Comparison of ENCODE assay signal across 8 cellular contexts in genomic region chr1:235329139-235329808, GRCh38. TPM values are rescaled to one million over a fixed set of nuclear protein-coding genes. Genes with fewer than 3 reads are reported as not detected.
DNase-seq lines count a peak whose midpoint lies in the region; ATAC-seq lines count a peak whose summit lies in the region.

No MANE protein-coding gene starts in this region.

- peak; percentile 6 to 9 for ATAC-seq in CD4-positive, CD25-positive, alpha-beta regulatory T cell (ENCODE audit: low read depth in 2 of 2)
- ATAC-seq in GM19324 (IDR thresholded peaks at IDR 0.05; ENCODE audit: low FRiP score, unreplicated experiment) (peak; percentile 10), HG03565 (IDR thresholded peaks at IDR 0.05; ENCODE audit: unreplicated experiment) (peak; percentile 12)

- peaks cover 9 to 37% (median 30%) of the 10 kb centered on the region in 4 donors for H3K4me1 Mint-ChIP-seq in CD4-positive, CD25-positive, alpha-beta regulatory T cell

- no peaks in the 10 kb centered on the region for H3K9me3 Mint-ChIP-seq in CD4-positive, CD25-positive, alpha-beta regulatory T cell

- H3K27ac ChIP-seq in CD4-positive, CD25-positive, alpha-beta regulatory T cell (ENCODE audit: insufficient read depth, low read length, poor library complexity, severe bottlenecking) = peak overlapping the region; percentile 97
- H3K27ac ChIP-seq in mucosa of rectum (ENCODE audit: low read depth in 2 of 2, low read length in 2 of 2) (peak overlapping the region; percentile 93 to 96), substantia nigra (ENCODE audit: low read depth, low read length, poor library complexity, severe bottlenecking) (peak overlapping the region; percentile 98)

- H3K36me3 ChIP-seq in CD4-positive, CD25-positive, alpha-beta regulatory T cell (ENCODE audit: control insufficient read depth, insufficient read depth, low read length) = peaks cover 5% of the 10 kb centered on the region
- no peaks in the 10 kb centered on the region for H3K36me3 ChIP-seq in mucosa of rectum (ENCODE audit: control insufficient read depth in 2 of 2, insufficient read depth in 2 of 2, low read length in 2 of 2)

- H3K4me3 ChIP-seq in CD4-positive, CD25-positive, alpha-beta regulatory T cell (ENCODE audit: low read depth, low read length) = peak overlapping the region; percentile 99
- H3K4me3 ChIP-seq in mucosa of rectum (ENCODE audit: low read length in 2 of 2) = peak overlapping the region; percentile 72 to 99

- no peaks in the 10 kb centered on the region for H3K27me3 ChIP-seq in CD4-positive, CD25-positive, alpha-beta regulatory T cell (ENCODE audit: control insufficient read depth, insufficient read depth, low read length)
- H3K27me3 ChIP-seq in mucosa of rectum (ENCODE audit: control insufficient read depth in 2 of 2, insufficient read depth in 2 of 2, low read length in 2 of 2) = no peaks in the 10 kb centered on the region

- peaks cover 57% of the 10 kb centered on the region for H3K4me1 ChIP-seq in CD4-positive, CD25-positive, alpha-beta regulatory T cell (ENCODE audit: control insufficient read depth, insufficient read depth, low read length, poor library complexity, severe bottlenecking)
- H3K4me1 ChIP-seq in mucosa of rectum (ENCODE audit: control insufficient read depth in 2 of 2, insufficient read depth in 2 of 2, low read length in 2 of 2) = peaks cover 17 to 28% of the 10 kb centered on the region in 2 donors

- H3K27ac Mint-ChIP-seq in CD4-positive, CD25-positive, alpha-beta regulatory T cell = no peak overlapping the region

- no peak overlapping the region for H3K4me3 Mint-ChIP-seq in CD4-positive, CD25-positive, alpha-beta regulatory T cell

- peak overlapping the region; percentile 70 to 95 for H3K9ac ChIP-seq in mucosa of rectum (ENCODE audit: low read depth in 1 of 2, low read length in 2 of 2)

- no peaks in the 10 kb centered on the region for H3K27me3 Mint-ChIP-seq in CD4-positive, CD25-positive, alpha-beta regulatory T cell

- H3K9me3 ChIP-seq in CD4-positive, CD25-positive, alpha-beta regulatory T cell (ENCODE audit: control insufficient read depth in 2 of 2, low read length in 2 of 2) = no peaks in the 10 kb centered on the region
- no peaks in the 10 kb centered on the region for H3K9me3 ChIP-seq in mucosa of rectum (ENCODE audit: control insufficient read depth in 2 of 2, low read length in 2 of 2)

- peaks cover 9% of the 10 kb centered on the region for H3K36me3 Mint-ChIP-seq in CD4-positive, CD25-positive, alpha-beta regulatory T cell

- DNase-seq in CD4-positive, CD25-positive, alpha-beta regulatory T cell = peak in 2 of 3 donors; percentile 40 to 79
- DNase-seq in UCSD-AML1 (lab: John Stamatoyannopoulos, UW; ENCODE audit: unreplicated experiment) = peak; percentile 66
- peak; percentile 72 for DNase-seq in dermis blood vessel endothelial cell
- DNase-seq in substantia nigra (lab: John Stamatoyannopoulos, UW) = peak in 29 of 49 donors; percentile 3 to 71 (median 33)
- no peak for DNase-seq in HPDE6-E6E7 (ENCODE audit: extremely low spot score)

RNA-seq across cellular contexts. Expression of gene GGPS1, which starts 0.9 kb away (rescaled TPM):
- 30.8 TPM for total RNA-seq in CD4-positive, CD25-positive, alpha-beta regulatory T cell
- polyA plus RNA-seq in CD4-positive, CD25-positive, alpha-beta regulatory T cell = 10 to 100 TPM; 60.2 to 82.0 (median 78.4) TPM
- 24.7 and 31.5 TPM in 2 replicates for total RNA-seq in dermis blood vessel endothelial cell

RNA-seq across cellular contexts. Expression of gene ARID4B, which starts 1.3 kb away (rescaled TPM):
- total RNA-seq in CD4-positive, CD25-positive, alpha-beta regulatory T cell = 192 TPM
- polyA plus RNA-seq in CD4-positive, CD25-positive, alpha-beta regulatory T cell = 10 to 100 TPM; 52.6 to 63.4 (median 56.1) TPM
- total RNA-seq in dermis blood vessel endothelial cell = 62.0 and 67.9 TPM in 2 replicates

RNA-seq across cellular contexts. Expression of gene TBCE, which starts 38.0 kb away (rescaled TPM):
- 19.7 TPM for total RNA-seq in CD4-positive, CD25-positive, alpha-beta regulatory T cell
- 10 to 100 TPM; 13.9 to 21.4 (median 19.1) TPM for polyA plus RNA-seq in CD4-positive, CD25-positive, alpha-beta regulatory T cell
- total RNA-seq in dermis blood vessel endothelial cell = 17.5 and 22.4 TPM in 2 replicates
